ENCODE assay signal across 19 cellular contexts in the genomic region with DNA sequence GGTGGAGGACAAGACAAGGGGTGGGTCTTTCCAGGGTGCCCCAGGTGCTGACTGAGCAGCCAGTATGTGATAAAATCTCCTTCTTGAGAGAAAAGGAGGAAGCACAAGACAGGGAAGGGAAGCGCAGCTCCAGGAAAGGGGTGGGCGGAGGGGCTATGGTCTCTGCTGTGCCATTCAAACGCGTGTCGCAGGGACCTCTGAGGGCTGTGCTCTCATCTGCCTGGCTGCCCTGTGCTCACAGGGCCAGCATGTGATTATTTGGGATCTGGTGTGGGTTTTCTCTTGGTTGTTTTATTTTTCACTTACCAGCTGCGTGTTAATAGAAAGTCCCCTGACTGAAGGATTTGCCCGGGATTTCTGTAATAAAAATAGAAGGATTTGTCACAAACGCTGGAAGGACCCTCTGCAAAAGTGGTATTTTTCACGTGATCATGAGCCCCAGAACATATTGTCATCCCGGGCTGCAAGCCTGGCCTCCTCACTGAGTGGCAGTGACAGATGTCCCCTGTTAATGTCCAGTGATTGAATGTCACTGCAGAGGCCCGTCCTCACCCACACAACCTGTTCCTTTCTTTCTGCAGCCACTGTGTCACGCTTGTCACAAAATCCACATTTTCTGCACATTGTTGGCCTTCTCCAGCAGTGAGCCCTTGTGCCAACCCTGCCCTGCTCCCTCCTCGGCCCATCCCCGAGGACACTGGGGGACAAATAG. TPM values are rescaled to one million over a fixed set of nuclear protein-coding genes. Genes with fewer than 3 reads are reported as not detected.
"Had no signal": no experiment of that assay in that cellular context is flagged by ENCODE, and none has a peak within 500 bp of the region (broad histone marks: within the 10 kb centered on the region; RNA-seq: fewer than 3 reads in every experiment).

No MANE protein-coding gene starts in this region.

- H3K4me3 ChIP-seq: dorsolateral prefrontal cortex, left lung, stomach, thoracic aorta had no signal

- H3K27ac ChIP-seq: left lung, stomach, thoracic aorta had no signal

- H3K27me3 ChIP-seq: stomach had no signal

- H3K9me3 ChIP-seq: left lung, stomach, thoracic aorta had no signal

- H3K4me1 ChIP-seq: left lung had no signal

- H3K36me3 Mint-ChIP-seq: activated CD8-positive, alpha-beta memory T cell treated with anti-CD3 and anti-CD28 coated beads, Interleukin-2, amount 10 ng/mL, durations not matched to agents 7 days and 5 days; activated naive CD4-positive, alpha-beta T cell treated with anti-CD3 and anti-CD28 coated beads, Interleukin-2, amount 10 ng/mL, durations not matched to agents 7 days and 5 days; naive thymus-derived CD8-positive, alpha-beta T cell; T-cell had no signal

- DNase-seq: activated CD4-positive, alpha-beta T cell treated with anti-CD3 and anti-CD28 coated beads, Interleukin-2, amount 50 U/mL, for 48 hours; activated CD8-positive, alpha-beta memory T cell treated with anti-CD3 and anti-CD28 coated beads, Interleukin-2, amount 10 ng/mL, durations not matched to agents 7 days and 5 days; activated naive CD4-positive, alpha-beta T cell treated with anti-CD3 and anti-CD28 coated beads, Interleukin-2, amount 10 ng/mL, durations not matched to agents 7 days and 5 days; activated T-cell treated with anti-CD3 and anti-CD28 coated beads, Interleukin-2, amount 50 U/mL, for 24 hours; erythroblast; islet precursor cell; left lung; mammary epithelial cell; naive thymus-derived CD8-positive, alpha-beta T cell; stimulated activated CD4-positive, alpha-beta T cell treated with anti-CD3 and anti-CD28 coated beads, Interleukin-1b, Interleukin-23, amount 100 ng/mL, for 48 hours; T-cell; T1000 had no signal

- H3K36me3 ChIP-seq: left lung, stomach, thoracic aorta had no signal

- H3K9me3 Mint-ChIP-seq: activated naive CD4-positive, alpha-beta T cell treated with anti-CD3 and anti-CD28 coated beads, Interleukin-2, amount 10 ng/mL, durations not matched to agents 7 days and 5 days; activated T-cell treated with anti-CD3 and anti-CD28 coated beads, Interleukin-2, amount 50 U/mL, for 24 hours; naive thymus-derived CD8-positive, alpha-beta T cell; T-cell had no signal

- ATAC-seq: activated CD8-positive, alpha-beta memory T cell treated with anti-CD3 and anti-CD28 coated beads, Interleukin-2, amount 10 ng/mL, durations not matched to agents 7 days and 5 days; naive thymus-derived CD8-positive, alpha-beta T cell; T-cell had no signal

- H3K27ac Mint-ChIP-seq: activated CD8-positive, alpha-beta memory T cell treated with anti-CD3 and anti-CD28 coated beads, Interleukin-2, amount 10 ng/mL, durations not matched to agents 7 days and 5 days; activated naive CD4-positive, alpha-beta T cell treated with anti-CD3 and anti-CD28 coated beads, Interleukin-2, amount 10 ng/mL, durations not matched to agents 7 days and 5 days; activated T-cell treated with anti-CD3 and anti-CD28 coated beads, Interleukin-2, amount 50 U/mL, for 24 hours; progenitor cell of endocrine pancreas; T-cell had no signal

- H3K4me3 Mint-ChIP-seq: activated CD8-positive, alpha-beta memory T cell treated with anti-CD3 and anti-CD28 coated beads, Interleukin-2, amount 10 ng/mL, durations not matched to agents 7 days and 5 days; activated naive CD4-positive, alpha-beta T cell treated with anti-CD3 and anti-CD28 coated beads, Interleukin-2, amount 10 ng/mL, durations not matched to agents 7 days and 5 days; activated T-cell treated with anti-CD3 and anti-CD28 coated beads, Interleukin-2, amount 50 U/mL, for 24 hours; naive thymus-derived CD8-positive, alpha-beta T cell; T-cell had no signal

- H3K4me1 Mint-ChIP-seq: activated CD8-positive, alpha-beta memory T cell treated with anti-CD3 and anti-CD28 coated beads, Interleukin-2, amount 10 ng/mL, durations not matched to agents 7 days and 5 days; activated naive CD4-positive, alpha-beta T cell treated with anti-CD3 and anti-CD28 coated beads, Interleukin-2, amount 10 ng/mL, durations not matched to agents 7 days and 5 days; naive thymus-derived CD8-positive, alpha-beta T cell; T-cell had no signal

RNA-seq across cellular contexts. Expression of gene VSX1, which starts 35.0 kb away (rescaled TPM):
- total RNA-seq: activated CD8-positive, alpha-beta memory T cell treated with anti-CD3 and anti-CD28 coated beads, Interleukin-2, amount 10 ng/mL, durations not matched to agents 7 days and 5 days; astrocyte; bronchial epithelial cell; left lung; mammary epithelial cell; mononuclear cell; naive thymus-derived CD8-positive, alpha-beta T cell; progenitor cell of endocrine pancreas; stomach; T-cell; thoracic aorta had no signal
- polyA plus RNA-seq: mammary epithelial cell; naive thymus-derived CD8-positive, alpha-beta T cell had no signal
